Comparison of ENCODE assay signal across 1 cellular context in the genomic region with DNA sequence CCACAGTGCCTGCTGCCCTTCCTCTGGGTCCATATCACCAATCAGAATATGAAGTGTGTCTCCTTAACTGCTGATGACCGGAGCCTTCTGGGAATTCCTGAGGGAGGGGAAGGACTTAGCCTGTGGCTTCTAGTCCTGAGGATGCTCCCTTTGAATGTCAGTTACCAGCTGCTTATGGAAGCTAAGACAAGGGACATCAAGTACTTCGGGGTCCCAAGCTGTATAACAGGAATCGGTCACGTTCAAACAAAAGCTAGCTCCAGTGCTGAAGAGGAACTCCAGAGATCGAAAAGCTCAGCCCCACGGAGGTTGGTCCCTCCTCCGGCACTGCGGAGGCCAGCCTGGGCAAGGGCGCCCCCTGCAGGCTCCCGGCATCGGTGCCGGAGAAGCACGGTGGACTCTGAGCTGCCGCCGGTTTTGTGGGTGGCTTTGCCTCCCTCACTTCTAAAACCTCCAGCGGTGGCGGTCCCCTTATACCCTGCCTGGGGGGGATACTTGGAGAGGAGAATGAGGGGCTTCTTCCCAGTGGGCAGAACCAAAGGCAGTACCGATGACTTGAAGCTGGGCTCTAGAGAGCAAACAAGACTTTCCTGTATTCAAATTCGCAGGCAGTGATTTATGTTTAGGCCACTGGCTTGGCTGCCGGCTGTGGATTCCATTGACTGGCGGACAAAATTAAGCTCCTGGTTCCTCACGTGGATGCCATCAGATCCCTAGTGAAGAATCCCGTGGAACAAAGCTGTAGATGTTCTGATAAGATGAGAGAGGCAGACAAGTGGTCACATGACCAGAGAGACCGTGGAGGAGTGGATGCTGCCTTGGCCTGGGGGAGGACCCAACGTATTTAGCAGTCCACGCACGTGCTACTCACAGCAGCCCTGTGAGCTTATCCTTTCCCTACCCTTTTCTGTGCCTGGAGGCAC.
A peak's percentile ranks its signal among the peaks of the same experiment; 100 is the strongest.
TF ChIP-seq lines count a peak whose summit lies in the region.

No MANE protein-coding gene starts in this region.

TF ChIP-seq in HepG2, 621 proteins besides CTCF, POLR2A, EP300 and RAD21 (continued from another document and continues in another):
- TF ChIP-seq, protein P1, sequence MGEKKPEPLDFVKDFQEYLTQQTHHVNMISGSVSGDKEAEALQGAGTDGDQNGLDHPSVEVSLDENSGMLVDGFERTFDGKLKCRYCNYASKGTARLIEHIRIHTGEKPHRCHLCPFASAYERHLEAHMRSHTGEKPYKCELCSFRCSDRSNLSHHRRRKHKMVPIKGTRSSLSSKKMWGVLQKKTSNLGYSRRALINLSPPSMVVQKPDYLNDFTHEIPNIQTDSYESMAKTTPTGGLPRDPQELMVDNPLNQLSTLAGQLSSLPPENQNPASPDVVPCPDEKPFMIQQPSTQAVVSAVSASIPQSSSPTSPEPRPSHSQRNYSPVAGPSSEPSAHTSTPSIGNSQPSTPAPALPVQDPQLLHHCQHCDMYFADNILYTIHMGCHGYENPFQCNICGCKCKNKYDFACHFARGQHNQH (CRISPR knock-in tag; IDR thresholded peaks at IDR 0.05): 0 out of 2 replicates have a peak, but pooled peaks have one; percentile 36
- TF ChIP-seq SCMH1 (CRISPR knock-in tag; IDR thresholded peaks at IDR 0.05; ENCODE audit: borderline replicate concordance): no peak
- TF ChIP-seq, protein P2, sequence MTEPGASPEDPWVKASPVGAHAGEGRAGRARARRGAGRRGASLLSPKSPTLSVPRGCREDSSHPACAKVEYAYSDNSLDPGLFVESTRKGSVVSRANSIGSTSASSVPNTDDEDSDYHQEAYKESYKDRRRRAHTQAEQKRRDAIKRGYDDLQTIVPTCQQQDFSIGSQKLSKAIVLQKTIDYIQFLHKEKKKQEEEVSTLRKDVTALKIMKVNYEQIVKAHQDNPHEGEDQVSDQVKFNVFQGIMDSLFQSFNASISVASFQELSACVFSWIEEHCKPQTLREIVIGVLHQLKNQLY (CRISPR knock-in tag; IDR thresholded peaks at IDR 0.05): no peak
- TF ChIP-seq, protein P3, sequence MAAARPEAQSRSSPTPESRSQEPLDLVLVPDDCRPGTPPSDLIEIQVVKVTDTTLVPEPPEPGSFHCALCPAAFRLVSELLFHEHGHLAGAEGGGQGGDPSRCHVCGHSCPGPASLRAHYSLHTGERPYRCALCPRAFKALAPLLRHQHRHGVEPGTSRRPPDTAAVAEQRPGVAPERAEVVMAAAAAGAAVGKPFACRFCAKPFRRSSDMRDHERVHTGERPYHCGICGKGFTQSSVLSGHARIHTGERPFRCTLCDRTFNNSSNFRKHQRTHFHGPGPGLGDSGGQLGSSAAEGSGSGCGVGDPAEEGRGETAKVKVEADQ (CRISPR knock-in tag; IDR thresholded peaks at IDR 0.05; ENCODE audit: borderline replicate concordance): peak; percentile 42; the same call in 1 of the 2 replicates
- TF ChIP-seq, protein P4, sequence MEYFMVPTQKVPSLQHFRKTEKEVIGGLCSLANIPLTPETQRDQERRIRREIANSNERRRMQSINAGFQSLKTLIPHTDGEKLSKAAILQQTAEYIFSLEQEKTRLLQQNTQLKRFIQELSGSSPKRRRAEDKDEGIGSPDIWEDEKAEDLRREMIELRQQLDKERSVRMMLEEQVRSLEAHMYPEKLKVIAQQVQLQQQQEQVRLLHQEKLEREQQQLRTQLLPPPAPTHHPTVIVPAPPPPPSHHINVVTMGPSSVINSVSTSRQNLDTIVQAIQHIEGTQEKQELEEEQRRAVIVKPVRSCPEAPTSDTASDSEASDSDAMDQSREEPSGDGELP (IDR thresholded peaks at IDR 0.05; ENCODE audit: borderline replicate concordance, low read depth): no peak
- 0 out of 2 replicates have a peak, but pooled peaks have one; percentile 63 for TF ChIP-seq ZNF614 (CRISPR knock-in tag; IDR thresholded peaks at IDR 0.05; ENCODE audit: borderline replicate concordance)
- no peak for TF ChIP-seq NKX3-1 (CRISPR knock-in tag; IDR thresholded peaks at IDR 0.05)
- TF ChIP-seq, protein P5, sequence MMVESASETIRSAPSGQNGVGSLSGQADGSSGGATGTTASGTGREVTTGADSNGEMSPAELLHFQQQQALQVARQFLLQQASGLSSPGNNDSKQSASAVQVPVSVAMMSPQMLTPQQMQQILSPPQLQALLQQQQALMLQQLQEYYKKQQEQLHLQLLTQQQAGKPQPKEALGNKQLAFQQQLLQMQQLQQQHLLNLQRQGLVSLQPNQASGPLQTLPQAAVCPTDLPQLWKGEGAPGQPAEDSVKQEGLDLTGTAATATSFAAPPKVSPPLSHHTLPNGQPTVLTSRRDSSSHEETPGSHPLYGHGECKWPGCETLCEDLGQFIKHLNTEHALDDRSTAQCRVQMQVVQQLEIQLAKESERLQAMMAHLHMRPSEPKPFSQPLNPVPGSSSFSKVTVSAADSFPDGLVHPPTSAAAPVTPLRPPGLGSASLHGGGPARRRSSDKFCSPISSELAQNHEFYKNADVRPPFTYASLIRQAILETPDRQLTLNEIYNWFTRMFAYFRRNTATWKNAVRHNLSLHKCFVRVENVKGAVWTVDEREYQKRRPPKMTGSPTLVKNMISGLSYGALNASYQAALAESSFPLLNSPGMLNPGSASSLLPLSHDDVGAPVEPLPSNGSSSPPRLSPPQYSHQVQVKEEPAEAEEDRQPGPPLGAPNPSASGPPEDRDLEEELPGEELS (CRISPR knock-in tag; IDR thresholded peaks at IDR 0.05): no peak
- TF ChIP-seq POLR2G (IDR thresholded peaks at IDR 0.05; ENCODE audit: low read depth, low read length): no peak
- TF ChIP-seq CCDC6 (CRISPR knock-in tag; IDR thresholded peaks at IDR 0.05): no peak
- no peak for TF ChIP-seq TCF12 (IDR thresholded peaks at IDR 0.05)
- TF ChIP-seq TCF12 (CRISPR knock-in tag; IDR thresholded peaks at IDR 0.05): no peak
- no peak for TF ChIP-seq NCOA5 (CRISPR knock-in tag; IDR thresholded peaks at IDR 0.05)
- no peak for TF ChIP-seq KLF11 (CRISPR knock-in tag; IDR thresholded peaks at IDR 0.05)
- TF ChIP-seq TBL1XR1 (IDR thresholded peaks at IDR 0.05; ENCODE audit: borderline replicate concordance, low read length, partially characterized antibody): no peak
- 0 out of 2 replicates have a peak, but pooled peaks have one; percentile 71 for TF ChIP-seq ZNF224 (CRISPR knock-in tag; IDR thresholded peaks at IDR 0.05)
- TF ChIP-seq, protein P6, sequence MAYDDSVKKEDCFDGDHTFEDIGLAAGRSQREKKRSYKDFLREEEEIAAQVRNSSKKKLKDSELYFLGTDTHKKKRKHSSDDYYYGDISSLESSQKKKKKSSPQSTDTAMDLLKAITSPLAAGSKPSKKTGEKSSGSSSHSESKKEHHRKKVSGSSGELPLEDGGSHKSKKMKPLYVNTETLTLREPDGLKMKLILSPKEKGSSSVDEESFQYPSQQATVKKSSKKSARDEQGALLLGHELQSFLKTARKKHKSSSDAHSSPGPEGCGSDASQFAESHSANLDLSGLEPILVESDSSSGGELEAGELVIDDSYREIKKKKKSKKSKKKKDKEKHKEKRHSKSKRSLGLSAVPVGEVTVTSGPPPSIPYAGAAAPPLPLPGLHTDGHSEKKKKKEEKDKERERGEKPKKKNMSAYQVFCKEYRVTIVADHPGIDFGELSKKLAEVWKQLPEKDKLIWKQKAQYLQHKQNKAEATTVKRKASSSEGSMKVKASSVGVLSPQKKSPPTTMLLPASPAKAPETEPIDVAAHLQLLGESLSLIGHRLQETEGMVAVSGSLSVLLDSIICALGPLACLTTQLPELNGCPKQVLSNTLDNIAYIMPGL (CRISPR knock-in tag; IDR thresholded peaks at IDR 0.05; ENCODE audit: borderline replicate concordance in 1 of 2, low read depth in 1 of 2): peak; percentile 92 to 93
- TF ChIP-seq, protein P7, sequence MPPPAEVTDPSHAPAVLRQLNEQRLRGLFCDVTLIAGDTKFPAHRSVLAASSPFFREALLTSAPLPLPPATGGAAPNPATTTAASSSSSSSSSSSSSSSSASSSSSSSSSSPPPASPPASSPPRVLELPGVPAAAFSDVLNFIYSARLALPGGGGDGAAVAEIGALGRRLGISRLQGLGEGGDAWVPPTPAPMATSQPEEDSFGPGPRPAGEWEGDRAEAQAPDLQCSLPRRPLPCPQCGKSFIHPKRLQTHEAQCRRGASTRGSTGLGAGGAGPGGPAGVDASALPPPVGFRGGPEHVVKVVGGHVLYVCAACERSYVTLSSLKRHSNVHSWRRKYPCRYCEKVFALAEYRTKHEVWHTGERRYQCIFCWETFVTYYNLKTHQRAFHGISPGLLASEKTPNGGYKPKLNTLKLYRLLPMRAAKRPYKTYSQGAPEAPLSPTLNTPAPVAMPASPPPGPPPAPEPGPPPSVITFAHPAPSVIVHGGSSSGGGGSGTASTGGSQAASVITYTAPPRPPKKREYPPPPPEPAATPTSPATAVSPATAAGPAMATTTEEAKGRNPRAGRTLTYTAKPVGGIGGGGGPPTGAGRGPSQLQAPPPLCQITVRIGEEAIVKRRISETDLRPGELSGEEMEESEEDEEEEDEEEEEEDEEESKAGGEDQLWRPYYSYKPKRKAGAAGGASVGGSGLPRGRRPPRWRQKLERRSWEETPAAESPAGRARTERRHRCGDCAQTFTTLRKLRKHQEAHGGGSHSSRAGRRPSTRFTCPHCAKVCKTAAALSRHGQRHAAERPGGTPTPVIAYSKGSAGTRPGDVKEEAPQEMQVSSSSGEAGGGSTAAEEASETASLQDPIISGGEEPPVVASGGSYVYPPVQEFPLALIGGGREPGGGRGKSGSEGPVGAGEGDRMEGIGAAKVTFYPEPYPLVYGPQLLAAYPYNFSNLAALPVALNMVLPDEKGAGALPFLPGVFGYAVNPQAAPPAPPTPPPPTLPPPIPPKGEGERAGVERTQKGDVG (CRISPR knock-in tag; IDR thresholded peaks at IDR 0.05; ENCODE audit: borderline replicate concordance): no peak
- TF ChIP-seq, protein P8, sequence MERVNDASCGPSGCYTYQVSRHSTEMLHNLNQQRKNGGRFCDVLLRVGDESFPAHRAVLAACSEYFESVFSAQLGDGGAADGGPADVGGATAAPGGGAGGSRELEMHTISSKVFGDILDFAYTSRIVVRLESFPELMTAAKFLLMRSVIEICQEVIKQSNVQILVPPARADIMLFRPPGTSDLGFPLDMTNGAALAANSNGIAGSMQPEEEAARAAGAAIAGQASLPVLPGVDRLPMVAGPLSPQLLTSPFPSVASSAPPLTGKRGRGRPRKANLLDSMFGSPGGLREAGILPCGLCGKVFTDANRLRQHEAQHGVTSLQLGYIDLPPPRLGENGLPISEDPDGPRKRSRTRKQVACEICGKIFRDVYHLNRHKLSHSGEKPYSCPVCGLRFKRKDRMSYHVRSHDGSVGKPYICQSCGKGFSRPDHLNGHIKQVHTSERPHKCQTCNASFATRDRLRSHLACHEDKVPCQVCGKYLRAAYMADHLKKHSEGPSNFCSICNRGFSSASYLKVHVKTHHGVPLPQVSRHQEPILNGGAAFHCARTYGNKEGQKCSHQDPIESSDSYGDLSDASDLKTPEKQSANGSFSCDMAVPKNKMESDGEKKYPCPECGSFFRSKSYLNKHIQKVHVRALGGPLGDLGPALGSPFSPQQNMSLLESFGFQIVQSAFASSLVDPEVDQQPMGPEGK (CRISPR knock-in tag; IDR thresholded peaks at IDR 0.05): no peak
- TF ChIP-seq ZNF598 (CRISPR knock-in tag; IDR thresholded peaks at IDR 0.05; ENCODE audit: borderline replicate concordance): no peak
- no peak for TF ChIP-seq ATM (IDR thresholded peaks at IDR 0.05; ENCODE audit: borderline replicate concordance)
- TF ChIP-seq ZNF484 (CRISPR knock-in tag; IDR thresholded peaks at IDR 0.05; ENCODE audit: borderline replicate concordance, low read depth): no peak
- TF ChIP-seq ATRX (CRISPR knock-in tag; IDR thresholded peaks at IDR 0.05; ENCODE audit: borderline replicate concordance): no peak
- TF ChIP-seq, protein P9, sequence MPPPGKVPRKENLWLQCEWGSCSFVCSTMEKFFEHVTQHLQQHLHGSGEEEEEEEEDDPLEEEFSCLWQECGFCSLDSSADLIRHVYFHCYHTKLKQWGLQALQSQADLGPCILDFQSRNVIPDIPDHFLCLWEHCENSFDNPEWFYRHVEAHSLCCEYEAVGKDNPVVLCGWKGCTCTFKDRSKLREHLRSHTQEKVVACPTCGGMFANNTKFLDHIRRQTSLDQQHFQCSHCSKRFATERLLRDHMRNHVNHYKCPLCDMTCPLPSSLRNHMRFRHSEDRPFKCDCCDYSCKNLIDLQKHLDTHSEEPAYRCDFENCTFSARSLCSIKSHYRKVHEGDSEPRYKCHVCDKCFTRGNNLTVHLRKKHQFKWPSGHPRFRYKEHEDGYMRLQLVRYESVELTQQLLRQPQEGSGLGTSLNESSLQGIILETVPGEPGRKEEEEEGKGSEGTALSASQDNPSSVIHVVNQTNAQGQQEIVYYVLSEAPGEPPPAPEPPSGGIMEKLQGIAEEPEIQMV (CRISPR knock-in tag; IDR thresholded peaks at IDR 0.05; ENCODE audit: low read depth): no peak; the same call in 1 of the 2 replicates
- no peak for TF ChIP-seq MEF2D (CRISPR knock-in tag; IDR thresholded peaks at IDR 0.05)
- TF ChIP-seq SNRNP70 (IDR thresholded peaks at IDR 0.05; ENCODE audit: low read depth, low read length): no peak
- TF ChIP-seq SP4 (CRISPR knock-in tag; IDR thresholded peaks at IDR 0.05): peak; percentile 39; the same call in 1 of the 2 replicates
- TF ChIP-seq PCBP2 (optimal IDR thresholded peaks at IDR 0.05; ENCODE audit: low read depth, low read length, poor library complexity, severe bottlenecking): no peak
- peak; percentile 53; the same call in 1 of the 2 replicates for TF ChIP-seq ZNF143 (CRISPR knock-in tag; IDR thresholded peaks at IDR 0.05)
- TF ChIP-seq KAT8 (CRISPR knock-in tag; IDR thresholded peaks at IDR 0.05): peak; percentile 47; the same call in 1 of the 2 replicates
- no peak for TF ChIP-seq ZBTB21 (CRISPR knock-in tag; IDR thresholded peaks at IDR 0.05)
- no peak for TF ChIP-seq ZSCAN25 (CRISPR knock-in tag; IDR thresholded peaks at IDR 0.05)
- TF ChIP-seq, protein P10, sequence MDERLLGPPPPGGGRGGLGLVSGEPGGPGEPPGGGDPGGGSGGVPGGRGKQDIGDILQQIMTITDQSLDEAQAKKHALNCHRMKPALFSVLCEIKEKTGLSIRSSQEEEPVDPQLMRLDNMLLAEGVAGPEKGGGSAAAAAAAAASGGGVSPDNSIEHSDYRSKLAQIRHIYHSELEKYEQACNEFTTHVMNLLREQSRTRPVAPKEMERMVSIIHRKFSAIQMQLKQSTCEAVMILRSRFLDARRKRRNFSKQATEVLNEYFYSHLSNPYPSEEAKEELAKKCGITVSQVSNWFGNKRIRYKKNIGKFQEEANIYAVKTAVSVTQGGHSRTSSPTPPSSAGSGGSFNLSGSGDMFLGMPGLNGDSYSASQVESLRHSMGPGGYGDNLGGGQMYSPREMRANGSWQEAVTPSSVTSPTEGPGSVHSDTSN (CRISPR knock-in tag; IDR thresholded peaks at IDR 0.05): no peak
- 0 out of 2 replicates have a peak, but pooled peaks have one; percentile 7 for TF ChIP-seq MYC (CRISPR knock-in tag; IDR thresholded peaks at IDR 0.05; ENCODE audit: borderline replicate concordance)
- no peak for TF ChIP-seq ZBTB38 (CRISPR knock-in tag; IDR thresholded peaks at IDR 0.05)
- TF ChIP-seq, protein P11, sequence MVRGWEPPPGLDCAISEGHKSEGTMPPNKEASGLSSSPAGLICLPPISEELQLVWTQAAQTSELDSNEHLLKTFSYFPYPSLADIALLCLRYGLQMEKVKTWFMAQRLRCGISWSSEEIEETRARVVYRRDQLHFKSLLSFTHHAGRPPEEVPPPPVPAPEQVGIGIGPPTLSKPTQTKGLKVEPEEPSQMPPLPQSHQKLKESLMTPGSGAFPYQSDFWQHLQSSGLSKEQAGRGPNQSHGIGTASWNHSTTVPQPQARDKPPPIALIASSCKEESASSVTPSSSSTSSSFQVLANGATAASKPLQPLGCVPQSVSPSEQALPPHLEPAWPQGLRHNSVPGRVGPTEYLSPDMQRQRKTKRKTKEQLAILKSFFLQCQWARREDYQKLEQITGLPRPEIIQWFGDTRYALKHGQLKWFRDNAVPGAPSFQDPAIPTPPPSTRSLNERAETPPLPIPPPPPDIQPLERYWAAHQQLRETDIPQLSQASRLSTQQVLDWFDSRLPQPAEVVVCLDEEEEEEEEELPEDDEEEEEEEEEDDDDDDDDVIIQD (CRISPR knock-in tag; IDR thresholded peaks at IDR 0.05; ENCODE audit: low read depth): peak; percentile 67; the same call in 1 of the 2 replicates
- TF ChIP-seq U2AF1 (optimal IDR thresholded peaks at IDR 0.05; ENCODE audit: low read depth, low read length): no peak
- no peak for TF ChIP-seq NFE2L1 (CRISPR knock-in tag; IDR thresholded peaks at IDR 0.05; ENCODE audit: borderline replicate concordance)
- no peak for TF ChIP-seq ZNF616 (CRISPR knock-in tag; IDR thresholded peaks at IDR 0.05; ENCODE audit: low read depth)
- TF ChIP-seq RBM22 (optimal IDR thresholded peaks at IDR 0.05; ENCODE audit: low read length): no peak
